In the genomic region with DNA sequence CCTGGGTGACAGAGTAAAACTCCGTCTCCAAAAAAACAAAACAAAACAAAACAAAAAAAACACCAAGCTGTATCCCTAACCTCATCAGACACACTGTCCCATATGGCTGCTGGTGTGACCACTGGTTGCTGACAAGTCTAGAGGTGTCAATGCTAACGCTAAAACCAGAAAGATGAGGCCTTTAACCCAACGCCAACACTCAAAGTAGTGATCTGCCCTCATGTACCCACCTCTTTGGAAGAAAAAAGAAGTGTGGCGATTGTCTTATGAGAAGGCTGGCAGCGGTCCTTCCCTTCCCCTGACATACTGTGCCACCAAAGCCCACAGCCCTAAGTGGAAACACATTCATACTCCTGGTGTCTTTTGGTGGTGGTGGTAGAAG, we compare ENCODE assay signal across 8 cellular contexts. TPM values are rescaled to one million over a fixed set of nuclear protein-coding genes. Genes with fewer than 3 reads are reported as not detected.
A peak's percentile ranks its signal among the peaks of the same experiment; 100 is the strongest.
DNase-seq lines count a peak whose midpoint lies in the region; ATAC-seq and TF ChIP-seq lines count a peak whose summit lies in the region.

No MANE protein-coding gene starts in this region.

- H3K4me3 ChIP-seq in right lobe of liver (no peak overlapping the region), transverse colon (peak overlapping the region in 1 of 4 donors; percentile 50)

- H3K4me1 Mint-ChIP-seq in activated naive CD4-positive, alpha-beta T cell treated with anti-CD3 and anti-CD28 coated beads, Interleukin-2, amount 10 ng/mL, durations not matched to agents 7 days and 5 days: peaks cover 70% of the 10 kb centered on the region
- peaks cover 88% of the 10 kb centered on the region for H3K4me1 Mint-ChIP-seq in activated naive CD8-positive, alpha-beta T cell (ENCODE audit: low read depth)

- TF ChIP-seq POLR2A in right lobe of liver (IDR thresholded peaks at IDR 0.05) (no peak), transverse colon (IDR thresholded peaks at IDR 0.05) (no peak)

- WGBS in right lobe of liver (ENCODE audit: insufficient coverage, low coverage, low lambda C conversion rate, missing lambda C conversion rate): 65% methylated on average over 5 of the region's 5 CpGs
- WGBS in transverse colon (ENCODE audit: low coverage in 1 of 2), 2 donors: 78 to 80% methylated on average over 1 to 5 of the region's 5 CpGs

- no peaks in the 10 kb centered on the region for H3K27me3 Mint-ChIP-seq in activated naive CD4-positive, alpha-beta T cell treated with anti-CD3 and anti-CD28 coated beads, Interleukin-2, amount 10 ng/mL, durations not matched to agents 7 days and 5 days
- H3K27me3 Mint-ChIP-seq in activated naive CD8-positive, alpha-beta T cell: no peaks in the 10 kb centered on the region

- H3K27me3 ChIP-seq in right lobe of liver (no peaks in the 10 kb centered on the region), transverse colon (no peaks in the 10 kb centered on the region)

- H3K36me3 ChIP-seq in right lobe of liver (no peaks in the 10 kb centered on the region), transverse colon (no peaks in the 10 kb centered on the region)

- H3K27ac ChIP-seq in right lobe of liver (peak overlapping the region; percentile 55 to 83 (median 68)), transverse colon (peak overlapping the region; percentile 87 to 92 (median 90))

- H3K9me3 ChIP-seq in right lobe of liver (no peaks in the 10 kb centered on the region), transverse colon (no peaks in the 10 kb centered on the region)

- peaks cover 7% of the 10 kb centered on the region for H3K36me3 Mint-ChIP-seq in activated naive CD4-positive, alpha-beta T cell treated with anti-CD3 and anti-CD28 coated beads, Interleukin-2, amount 10 ng/mL, durations not matched to agents 7 days and 5 days
- H3K36me3 Mint-ChIP-seq in activated naive CD8-positive, alpha-beta T cell: peaks cover 5% of the 10 kb centered on the region

- in situ Hi-C loops in transverse colon (cut with MboI; ENCODE audit: low pct_ligation_motif_present in 1 of 4, low pct_unique_long_range_greater_than_20kb in 1 of 4, low sequenced_read_pairs in 3 of 4): loop anchor here in 1 of 4 donors (10.0 to 25.0 kb wide), 2 partner anchors 221 to 393 kb away; no protein-coding TSS in a partner anchor

- intact Hi-C loops in right lobe of liver (cut with DNase I) (no loop called here), transverse colon (cut with DNase I; ENCODE audit: low total_unique reads) (loop anchor here (2.0 to 5.0 kb wide), 2 partner anchors 123 to 215 kb away; no protein-coding TSS in a partner anchor)

- DNase-seq in activated naive CD4-positive, alpha-beta T cell treated with anti-CD3 and anti-CD28 coated beads, Interleukin-2, amount 10 ng/mL, durations not matched to agents 7 days and 5 days: no peak
- no peak for DNase-seq in activated naive CD4-positive, alpha-beta T cell (lab: John Stamatoyannopoulos, UW)
- DNase-seq in right lobe of liver: no peak
- DNase-seq in transverse colon: no peak

- H3K4me1 ChIP-seq in right lobe of liver (peaks cover 0 to 59% (median 21%) of the 10 kb centered on the region in 4 donors), transverse colon (peaks cover 13 to 77% (median 32%) of the 10 kb centered on the region in 4 donors)

- H3K9me3 Mint-ChIP-seq in activated naive CD4-positive, alpha-beta T cell treated with anti-CD3 and anti-CD28 coated beads, Interleukin-2, amount 10 ng/mL, durations not matched to agents 7 days and 5 days: no peaks in the 10 kb centered on the region
- no peaks in the 10 kb centered on the region for H3K9me3 Mint-ChIP-seq in activated naive CD8-positive, alpha-beta T cell (ENCODE audit: low read depth)

- no peak for TF ChIP-seq EP300 in transverse colon (IDR thresholded peaks at IDR 0.05; ENCODE audit: low read depth)

- CTCF ChIA-PET in activated naive CD4-positive, alpha-beta T cell treated with anti-CD3 and anti-CD28 coated beads, Interleukin-2, amount 10 ng/mL, durations not matched to agents 7 days and 5 days (lab: Charles Lee): interaction anchor here (1.3 to 4.7 kb wide), 5 partner anchors 11 to 189 kb away, joined by 3 to 36 read pairs (median 13); a partner anchor contains a TSS

- no peak for TF ChIP-seq CTCF in right lobe of liver (IDR thresholded peaks at IDR 0.05)
- TF ChIP-seq CTCF in transverse colon (IDR thresholded peaks at IDR 0.05): no peak

- H3K4me3 Mint-ChIP-seq in activated naive CD4-positive, alpha-beta T cell treated with anti-CD3 and anti-CD28 coated beads, Interleukin-2, amount 10 ng/mL, durations not matched to agents 7 days and 5 days: peak overlapping the region; percentile 77
- peak overlapping the region; percentile 91 for H3K4me3 Mint-ChIP-seq in activated naive CD8-positive, alpha-beta T cell

- H3K27ac Mint-ChIP-seq in activated naive CD4-positive, alpha-beta T cell treated with anti-CD3 and anti-CD28 coated beads, Interleukin-2, amount 10 ng/mL, durations not matched to agents 7 days and 5 days: peak overlapping the region; percentile 92
- H3K27ac Mint-ChIP-seq in activated naive CD8-positive, alpha-beta T cell: peak overlapping the region; percentile 95

- ATAC-seq in right lobe of liver: no peak
- no peak for ATAC-seq in GM19455 (IDR thresholded peaks at IDR 0.05; ENCODE audit: unreplicated experiment)
- ATAC-seq in GM18907 (IDR thresholded peaks at IDR 0.05; ENCODE audit: unreplicated experiment): no peak
- no peak for ATAC-seq in GM21381 (IDR thresholded peaks at IDR 0.05; ENCODE audit: unreplicated experiment)

RNA-seq across cellular contexts. Expression of a gene that starts 9.9 kb away (rescaled TPM):
- total RNA-seq in right lobe of liver (10 to 100 TPM in 2 of 6 experiments, 1 to 10 TPM in 4; 3.7 to 14.4 (median 8.4) TPM), transverse colon (10 to 100 TPM in 3 of 4 donors, 1 to 10 TPM in 1; 5.4 to 22.1 (median 13.2) TPM)
